ENCODE assay signal across 17 cellular contexts in the genomic region with DNA sequence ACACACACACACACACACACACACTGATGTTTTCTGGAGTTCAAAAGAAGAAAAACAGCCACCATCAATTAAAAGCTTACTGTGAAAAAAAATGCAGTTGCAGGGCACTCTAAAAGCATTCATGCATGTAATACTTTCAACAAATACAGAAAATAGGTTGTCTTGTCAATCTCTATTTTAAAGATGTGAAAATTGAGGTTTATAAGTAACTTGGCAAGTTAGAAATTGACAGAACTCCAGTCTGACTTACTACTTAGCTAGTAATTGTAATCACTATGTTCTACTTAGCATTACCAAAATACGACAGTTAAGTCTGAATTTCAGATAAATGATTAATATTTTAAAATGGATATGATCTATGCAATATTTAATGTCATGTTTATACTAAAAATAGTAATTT.
"Had no signal": no experiment of that assay in that cellular context is flagged by ENCODE, and none has a peak within 500 bp of the region (broad histone marks: within the 10 kb centered on the region; RNA-seq: fewer than 3 reads in every experiment).

No MANE protein-coding gene starts in this region.

- H3K27ac Mint-ChIP-seq: activated T-cell treated with anti-CD3 and anti-CD28 coated beads, Interleukin-2, amount 50 U/mL, for 24 hours; activated T-helper 17 cell treated with anti-CD3 and anti-CD28 coated beads, Interleukin-2, amount 50 U/mL, for 72 hours; memory B cell; natural killer cell treated with Interleukin-12 subunit alpha and Interleukin-12 subunit beta and Interleukin-15 and Interleukin-18, amount 100 ng/mL, for 72 hours; T-helper 2 cell treated with Interferon-gamma antibody and Interleukin-4, amounts not matched to agents 5 μg/mL and 100 μg/mL, for 36 hours had no signal

- ATAC-seq: activated naive CD4-positive, alpha-beta T cell treated with anti-CD3 and anti-CD28 coated beads, Interleukin-2, amount 50 U/mL, for 72 hours; activated T-helper 17 cell treated with anti-CD3 and anti-CD28 coated beads, Interleukin-2, amount 50 U/mL, for 72 hours; foreskin keratinocyte; natural killer cell treated with Interleukin-12 subunit alpha and Interleukin-12 subunit beta and Interleukin-15 and Interleukin-18, amount 100 ng/mL, for 72 hours; right cardiac atrium; stimulated activated naive CD8-positive, alpha-beta T cell treated with anti-CD3 and anti-CD28 coated beads, Interleukin-15, Interleukin-2, amounts not matched to agents 100 U/mL and 50 U/mL, for 24 hours; upper lobe of right lung had no signal

- H3K36me3 Mint-ChIP-seq: activated naive CD4-positive, alpha-beta T cell treated with anti-CD3 and anti-CD28 coated beads, Interleukin-2, amount 50 U/mL, for 72 hours; memory B cell; natural killer cell treated with Interleukin-12 subunit alpha and Interleukin-12 subunit beta and Interleukin-15 and Interleukin-18, amount 100 ng/mL, for 72 hours had no signal

- H3K4me3 Mint-ChIP-seq: activated T-cell treated with anti-CD3 and anti-CD28 coated beads, Interleukin-2, amount 50 U/mL, for 24 hours; activated T-helper 17 cell treated with anti-CD3 and anti-CD28 coated beads, Interleukin-2, amount 50 U/mL, for 72 hours; central memory CD8-positive, alpha-beta T cell; memory B cell; natural killer cell treated with Interleukin-12 subunit alpha and Interleukin-12 subunit beta and Interleukin-15 and Interleukin-18, amount 100 ng/mL, for 72 hours; T-helper 2 cell treated with Interferon-gamma antibody and Interleukin-4, amounts not matched to agents 5 μg/mL and 100 μg/mL, for 36 hours had no signal

- H3K4me1 Mint-ChIP-seq: activated T-helper 17 cell treated with anti-CD3 and anti-CD28 coated beads, Interleukin-2, amount 50 U/mL, for 72 hours; central memory CD8-positive, alpha-beta T cell; memory B cell had no signal

- H3K27me3 Mint-ChIP-seq: activated T-cell treated with anti-CD3 and anti-CD28 coated beads, Interleukin-2, amount 50 U/mL, for 24 hours; activated T-helper 17 cell treated with anti-CD3 and anti-CD28 coated beads, Interleukin-2, amount 50 U/mL, for 72 hours; central memory CD8-positive, alpha-beta T cell; memory B cell; natural killer cell treated with Interleukin-12 subunit alpha and Interleukin-12 subunit beta and Interleukin-15 and Interleukin-18, amount 100 ng/mL, for 72 hours had no signal

- DNase-seq: activated CD4-positive, alpha-beta T cell treated with anti-CD3 and anti-CD28 coated beads for 1 hour; activated T-cell treated with anti-CD3 and anti-CD28 coated beads, Interleukin-2, amount 50 U/mL, for 24 hours; adrenal gland; brain microvascular endothelial cell; effector memory CD4-positive, alpha-beta T cell; foreskin keratinocyte; ovary; right cardiac atrium; stimulated activated CD4-positive, alpha-beta T cell treated with anti-CD3 and anti-CD28 coated beads, Interleukin-4, amount 100 ng/mL, for 4 hours; stimulated activated naive CD8-positive, alpha-beta T cell treated with anti-CD3 and anti-CD28 coated beads, Interleukin-15, Interleukin-2, amounts not matched to agents 100 U/mL and 50 U/mL, for 24 hours; upper lobe of right lung had no signal
